1 cellular context compared by ENCODE assay signal in the genomic region with DNA sequence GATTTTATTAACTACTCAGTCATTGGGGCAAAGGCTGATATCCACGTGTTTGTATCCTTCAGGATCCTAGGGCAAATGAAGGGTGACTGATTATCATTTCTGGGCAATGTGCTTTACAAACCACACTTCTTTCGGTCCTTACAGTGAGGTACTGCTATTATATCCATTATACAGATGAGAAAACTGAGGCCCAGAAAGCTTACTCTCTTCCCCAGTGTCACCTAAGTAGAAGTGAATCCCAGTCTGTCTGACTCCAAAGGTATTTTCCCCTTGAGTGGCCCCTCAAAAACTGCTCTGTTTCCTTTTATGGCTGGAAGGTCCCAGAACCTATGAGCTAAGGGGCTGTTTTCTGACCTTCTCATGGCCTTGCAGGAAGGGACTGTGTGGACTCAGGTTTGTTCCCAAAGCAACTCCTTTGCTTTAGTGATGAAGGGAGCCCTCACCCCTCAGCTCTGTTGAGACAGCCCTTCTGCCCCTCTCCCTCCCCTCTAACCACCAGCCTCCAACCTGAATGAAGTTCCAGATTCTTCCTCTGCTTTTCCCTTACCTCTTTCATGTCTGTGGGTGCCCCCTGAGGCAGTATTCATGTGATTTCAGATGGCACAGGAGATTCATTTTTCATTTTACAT.
TF ChIP-seq lines count a peak whose summit lies in the region.

No MANE protein-coding gene starts in this region.

TF ChIP-seq in GM23338, 12 proteins besides CTCF, POLR2A, EP300 and RAD21 (continued from another document):
- TF ChIP-seq, protein P1, sequence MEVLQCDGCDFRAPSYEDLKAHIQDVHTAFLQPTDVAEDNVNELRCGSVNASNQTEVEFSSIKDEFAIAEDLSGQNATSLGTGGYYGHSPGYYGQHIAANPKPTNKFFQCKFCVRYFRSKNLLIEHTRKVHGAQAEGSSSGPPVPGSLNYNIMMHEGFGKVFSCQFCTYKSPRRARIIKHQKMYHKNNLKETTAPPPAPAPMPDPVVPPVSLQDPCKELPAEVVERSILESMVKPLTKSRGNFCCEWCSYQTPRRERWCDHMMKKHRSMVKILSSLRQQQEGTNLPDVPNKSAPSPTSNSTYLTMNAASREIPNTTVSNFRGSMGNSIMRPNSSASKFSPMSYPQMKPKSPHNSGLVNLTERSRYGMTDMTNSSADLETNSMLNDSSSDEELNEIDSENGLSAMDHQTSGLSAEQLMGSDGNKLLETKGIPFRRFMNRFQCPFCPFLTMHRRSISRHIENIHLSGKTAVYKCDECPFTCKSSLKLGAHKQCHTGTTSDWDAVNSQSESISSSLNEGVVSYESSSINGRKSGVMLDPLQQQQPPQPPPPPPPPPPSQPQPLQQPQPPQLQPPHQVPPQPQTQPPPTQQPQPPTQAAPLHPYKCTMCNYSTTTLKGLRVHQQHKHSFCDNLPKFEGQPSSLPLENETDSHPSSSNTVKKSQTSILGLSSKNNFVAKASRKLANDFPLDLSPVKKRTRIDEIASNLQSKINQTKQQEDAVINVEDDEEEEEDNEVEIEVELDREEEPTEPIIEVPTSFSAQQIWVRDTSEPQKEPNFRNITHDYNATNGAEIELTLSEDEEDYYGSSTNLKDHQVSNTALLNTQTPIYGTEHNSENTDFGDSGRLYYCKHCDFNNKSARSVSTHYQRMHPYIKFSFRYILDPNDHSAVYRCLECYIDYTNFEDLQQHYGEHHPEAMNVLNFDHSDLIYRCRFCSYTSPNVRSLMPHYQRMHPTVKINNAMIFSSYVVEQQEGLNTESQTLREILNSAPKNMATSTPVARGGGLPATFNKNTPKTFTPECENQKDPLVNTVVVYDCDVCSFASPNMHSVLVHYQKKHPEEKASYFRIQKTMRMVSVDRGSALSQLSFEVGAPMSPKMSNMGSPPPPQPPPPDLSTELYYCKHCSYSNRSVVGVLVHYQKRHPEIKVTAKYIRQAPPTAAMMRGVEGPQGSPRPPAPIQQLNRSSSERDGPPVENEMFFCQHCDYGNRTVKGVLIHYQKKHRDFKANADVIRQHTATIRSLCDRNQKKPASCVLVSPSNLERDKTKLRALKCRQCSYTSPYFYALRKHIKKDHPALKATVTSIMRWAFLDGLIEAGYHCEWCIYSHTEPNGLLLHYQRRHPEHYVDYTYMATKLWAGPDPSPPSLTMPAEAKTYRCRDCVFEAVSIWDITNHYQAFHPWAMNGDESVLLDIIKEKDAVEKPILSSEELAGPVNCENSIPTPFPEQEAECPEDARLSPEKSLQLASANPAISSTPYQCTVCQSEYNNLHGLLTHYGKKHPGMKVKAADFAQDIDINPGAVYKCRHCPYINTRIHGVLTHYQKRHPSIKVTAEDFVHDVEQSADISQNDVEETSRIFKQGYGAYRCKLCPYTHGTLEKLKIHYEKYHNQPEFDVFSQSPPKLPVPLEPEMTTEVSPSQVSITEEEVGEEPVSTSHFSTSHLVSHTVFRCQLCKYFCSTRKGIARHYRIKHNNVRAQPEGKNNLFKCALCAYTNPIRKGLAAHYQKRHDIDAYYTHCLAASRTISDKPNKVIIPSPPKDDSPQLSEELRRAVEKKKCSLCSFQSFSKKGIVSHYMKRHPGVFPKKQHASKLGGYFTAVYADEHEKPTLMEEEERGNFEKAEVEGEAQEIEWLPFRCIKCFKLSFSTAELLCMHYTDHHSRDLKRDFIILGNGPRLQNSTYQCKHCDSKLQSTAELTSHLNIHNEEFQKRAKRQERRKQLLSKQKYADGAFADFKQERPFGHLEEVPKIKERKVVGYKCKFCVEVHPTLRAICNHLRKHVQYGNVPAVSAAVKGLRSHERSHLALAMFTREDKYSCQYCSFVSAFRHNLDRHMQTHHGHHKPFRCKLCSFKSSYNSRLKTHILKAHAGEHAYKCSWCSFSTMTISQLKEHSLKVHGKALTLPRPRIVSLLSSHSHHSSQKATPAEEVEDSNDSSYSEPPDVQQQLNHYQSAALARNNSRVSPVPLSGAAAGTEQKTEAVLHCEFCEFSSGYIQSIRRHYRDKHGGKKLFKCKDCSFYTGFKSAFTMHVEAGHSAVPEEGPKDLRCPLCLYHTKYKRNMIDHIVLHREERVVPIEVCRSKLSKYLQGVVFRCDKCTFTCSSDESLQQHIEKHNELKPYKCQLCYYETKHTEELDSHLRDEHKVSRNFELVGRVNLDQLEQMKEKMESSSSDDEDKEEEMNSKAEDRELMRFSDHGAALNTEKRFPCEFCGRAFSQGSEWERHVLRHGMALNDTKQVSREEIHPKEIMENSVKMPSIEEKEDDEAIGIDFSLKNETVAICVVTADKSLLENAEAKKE (CRISPR knock-in tag; IDR thresholded peaks at IDR 0.05) = no peak
- no peak for TF ChIP-seq JUNB (IDR thresholded peaks at IDR 0.05; ENCODE audit: unreplicated experiment)
- TF ChIP-seq, protein P2, sequence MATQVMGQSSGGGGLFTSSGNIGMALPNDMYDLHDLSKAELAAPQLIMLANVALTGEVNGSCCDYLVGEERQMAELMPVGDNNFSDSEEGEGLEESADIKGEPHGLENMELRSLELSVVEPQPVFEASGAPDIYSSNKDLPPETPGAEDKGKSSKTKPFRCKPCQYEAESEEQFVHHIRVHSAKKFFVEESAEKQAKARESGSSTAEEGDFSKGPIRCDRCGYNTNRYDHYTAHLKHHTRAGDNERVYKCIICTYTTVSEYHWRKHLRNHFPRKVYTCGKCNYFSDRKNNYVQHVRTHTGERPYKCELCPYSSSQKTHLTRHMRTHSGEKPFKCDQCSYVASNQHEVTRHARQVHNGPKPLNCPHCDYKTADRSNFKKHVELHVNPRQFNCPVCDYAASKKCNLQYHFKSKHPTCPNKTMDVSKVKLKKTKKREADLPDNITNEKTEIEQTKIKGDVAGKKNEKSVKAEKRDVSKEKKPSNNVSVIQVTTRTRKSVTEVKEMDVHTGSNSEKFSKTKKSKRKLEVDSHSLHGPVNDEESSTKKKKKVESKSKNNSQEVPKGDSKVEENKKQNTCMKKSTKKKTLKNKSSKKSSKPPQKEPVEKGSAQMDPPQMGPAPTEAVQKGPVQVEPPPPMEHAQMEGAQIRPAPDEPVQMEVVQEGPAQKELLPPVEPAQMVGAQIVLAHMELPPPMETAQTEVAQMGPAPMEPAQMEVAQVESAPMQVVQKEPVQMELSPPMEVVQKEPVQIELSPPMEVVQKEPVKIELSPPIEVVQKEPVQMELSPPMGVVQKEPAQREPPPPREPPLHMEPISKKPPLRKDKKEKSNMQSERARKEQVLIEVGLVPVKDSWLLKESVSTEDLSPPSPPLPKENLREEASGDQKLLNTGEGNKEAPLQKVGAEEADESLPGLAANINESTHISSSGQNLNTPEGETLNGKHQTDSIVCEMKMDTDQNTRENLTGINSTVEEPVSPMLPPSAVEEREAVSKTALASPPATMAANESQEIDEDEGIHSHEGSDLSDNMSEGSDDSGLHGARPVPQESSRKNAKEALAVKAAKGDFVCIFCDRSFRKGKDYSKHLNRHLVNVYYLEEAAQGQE (IDR thresholded peaks at IDR 0.05; ENCODE audit: unreplicated experiment) = no peak
- TF ChIP-seq EZH2phosphoT487 (IDR thresholded peaks at IDR 0.05; ENCODE audit: unreplicated experiment) = no peak
- TF ChIP-seq EZH2 (IDR thresholded peaks at IDR 0.05; ENCODE audit: low read depth, unreplicated experiment) = no peak
- no peak for TF ChIP-seq STAT1 (IDR thresholded peaks at IDR 0.05; ENCODE audit: unreplicated experiment)
- TF ChIP-seq, protein P3, sequence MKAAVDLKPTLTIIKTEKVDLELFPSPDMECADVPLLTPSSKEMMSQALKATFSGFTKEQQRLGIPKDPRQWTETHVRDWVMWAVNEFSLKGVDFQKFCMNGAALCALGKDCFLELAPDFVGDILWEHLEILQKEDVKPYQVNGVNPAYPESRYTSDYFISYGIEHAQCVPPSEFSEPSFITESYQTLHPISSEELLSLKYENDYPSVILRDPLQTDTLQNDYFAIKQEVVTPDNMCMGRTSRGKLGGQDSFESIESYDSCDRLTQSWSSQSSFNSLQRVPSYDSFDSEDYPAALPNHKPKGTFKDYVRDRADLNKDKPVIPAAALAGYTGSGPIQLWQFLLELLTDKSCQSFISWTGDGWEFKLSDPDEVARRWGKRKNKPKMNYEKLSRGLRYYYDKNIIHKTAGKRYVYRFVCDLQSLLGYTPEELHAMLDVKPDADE (IDR thresholded peaks at IDR 0.05) = no peak
- TF ChIP-seq NANOG (IDR thresholded peaks at IDR 0.05; ENCODE audit: borderline replicate concordance) = no peak
